19 cellular contexts compared by ENCODE assay signal in genomic region chr12:91311081-91311480, GRCh38.
"Had no signal": no experiment of that assay in that cellular context is flagged by ENCODE, and none has a peak within 500 bp of the region (broad histone marks: within the 10 kb centered on the region; RNA-seq: fewer than 3 reads in every experiment).

No MANE protein-coding gene starts in this region.

- ATAC-seq: left lobe of liver; natural killer cell; psoas muscle; right cardiac atrium; stimulated activated naive B cell treated with anti-CD40 and anti-IgM and Interleukin-4, amounts not matched to agents 10 μg/mL and 1 μg/mL and 100 μg/mL, for 72 hours; upper lobe of right lung had no signal

- H3K36me3 ChIP-seq: ovary, suprapubic skin, transverse colon, upper lobe of right lung, uterus had no signal

- H3K27me3 ChIP-seq: dorsolateral prefrontal cortex, ovary, suprapubic skin, transverse colon, upper lobe of right lung, uterus had no signal

- H3K4me1 ChIP-seq: psoas muscle, suprapubic skin, upper lobe of right lung had no signal

- H3K27ac ChIP-seq: dorsolateral prefrontal cortex, ovary, psoas muscle, skin epidermis, suprapubic skin, transverse colon, upper lobe of right lung had no signal

- H3K9me3 ChIP-seq: ovary, psoas muscle, suprapubic skin, transverse colon, upper lobe of right lung, uterus had no signal

- H3K4me3 ChIP-seq: dorsolateral prefrontal cortex, lung, ovary, psoas muscle, skin epidermis, suprapubic skin, transverse colon, upper lobe of right lung, uterus had no signal

- DNase-seq: dorsolateral prefrontal cortex; effector CD4-positive, alpha-beta T cell; kidney; natural killer cell; occipital lobe; ovary; posterior cingulate gyrus; psoas muscle; right cardiac atrium; stimulated activated CD4-positive, alpha-beta T cell treated with anti-CD3 and anti-CD28 coated beads, Interleukin-15, amount 100 ng/mL, for 24 hours; stimulated activated CD4-positive, alpha-beta T cell treated with anti-CD3 and anti-CD28 coated beads, Interleukin-2, amount 100 ng/mL, for 48 hours; stimulated activated naive B cell treated with anti-CD40 and anti-IgM and Interleukin-4, amounts not matched to agents 10 μg/mL and 1 μg/mL and 100 μg/mL, for 72 hours; transverse colon; upper lobe of right lung; uterus had no signal

- FAIRE-seq: kidney had no signal
